In the genomic region with DNA sequence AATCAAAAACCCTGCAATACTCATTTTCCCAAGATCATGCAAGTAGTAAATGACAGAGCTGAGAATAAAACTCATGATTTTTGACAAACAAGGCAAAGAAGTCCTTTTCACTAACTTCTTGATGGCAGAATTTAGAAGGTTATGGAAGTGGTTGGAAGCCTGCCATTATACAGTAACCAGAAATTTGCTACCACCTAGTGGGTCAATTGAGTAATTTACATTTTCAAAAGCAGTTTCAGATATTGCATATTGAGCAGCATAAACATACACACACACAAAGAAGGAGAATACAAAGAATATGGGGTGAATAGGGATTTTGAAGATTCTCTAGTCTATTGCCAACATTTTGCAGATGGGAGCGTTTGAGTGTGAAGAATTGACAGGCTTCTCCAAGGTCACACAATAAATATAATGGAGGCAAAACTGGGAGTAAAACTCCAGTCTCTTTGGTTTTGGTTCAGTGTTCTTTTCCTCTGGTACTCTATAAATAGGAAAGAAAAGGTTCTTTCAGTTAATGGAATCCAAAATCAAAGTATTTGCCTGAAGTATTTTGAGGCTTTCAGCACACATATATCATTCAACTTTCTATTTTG, we compare ENCODE assay signal across 8 cellular contexts.
DNase-seq lines count a peak whose midpoint lies in the region; ATAC-seq and TF ChIP-seq lines count a peak whose summit lies in the region.

No MANE protein-coding gene starts in this region.

- intact Hi-C loops in gastrocnemius medialis (cut with DNase I; ENCODE audit: low total_unique reads) = loop anchor here (5.0 kb wide), 2 partner anchors 486 to 531 kb away; no protein-coding TSS in a partner anchor

- H3K4me1 ChIP-seq in KMS-11 (ENCODE audit: low read depth, poor library complexity, severe bottlenecking) (peaks cover 13% of the 10 kb centered on the region), gastrocnemius medialis (no peaks in the 10 kb centered on the region)

- 0 out of 2 replicates have a peak overlapping the region, but pooled peaks have one; percentile 20 for H2AFZ ChIP-seq in KMS-11 (ENCODE audit: low read depth)

- no peaks in the 10 kb centered on the region for H3K79me2 ChIP-seq in KMS-11 (ENCODE audit: insufficient read depth, low read depth)

- no peak overlapping the region for H3K4me2 ChIP-seq in KMS-11

- no peaks in the 10 kb centered on the region for H3K36me3 ChIP-seq in KMS-11 (ENCODE audit: insufficient read depth)
- no peaks in the 10 kb centered on the region for H3K36me3 ChIP-seq in gastrocnemius medialis

- H3K27me3 ChIP-seq in KMS-11 (ENCODE audit: insufficient read depth, low read depth) (no peaks in the 10 kb centered on the region), gastrocnemius medialis (no peaks in the 10 kb centered on the region)

- no peak overlapping the region for H3K9ac ChIP-seq in KMS-11

- no peak overlapping the region for H3K27ac ChIP-seq in KMS-11
- H3K27ac ChIP-seq in gastrocnemius medialis = no peak overlapping the region

- in situ Hi-C loops in gastrocnemius medialis (cut with MboI; ENCODE audit: low sequenced_read_pairs in 4 of 4) = loop anchor here in 3 of 4 donors (10.0 to 25.0 kb wide), 3 partner anchors 99 to 1101 kb away; no protein-coding TSS in a partner anchor

- no peaks in the 10 kb centered on the region for H3K9me3 ChIP-seq in gastrocnemius medialis

- no peak for TF ChIP-seq POLR2A in gastrocnemius medialis (IDR thresholded peaks at IDR 0.05)

- DNase-seq in DMS153 (lab: John Stamatoyannopoulos, UW) (peak; percentile 22), SK-N-DZ (ENCODE audit: low spot score) (peak; percentile 14), fibroblast of the conjunctiva (ENCODE audit: low read depth) (peak; percentile 50), gastrocnemius medialis (no peak), mucosa of gallbladder (ENCODE audit: low spot score) (no peak)
- no peak for DNase-seq in activated CD4-positive, alpha-beta T cell treated with anti-CD3 and anti-CD28 coated beads for 4 hours

- H3K4me3 ChIP-seq in KMS-11 (IDR thresholded peaks at IDR 0.05; ENCODE audit: insufficient read depth, low read depth, low read length) (no peak overlapping the region), gastrocnemius medialis (no peak overlapping the region)

- ATAC-seq in GM19468 (IDR thresholded peaks at IDR 0.05; ENCODE audit: extremely low read depth, unreplicated experiment) (peak; percentile 34), gastrocnemius medialis (no peak)

- peak; percentile 91 for TF ChIP-seq CTCF in KMS-11 (conservative IDR thresholded peaks at IDR 0.05; ENCODE audit: low read depth, low read length)
- TF ChIP-seq CTCF in gastrocnemius medialis (IDR thresholded peaks at IDR 0.05 in 4 of 5, conservative IDR thresholded peaks at IDR 0.05 in 1 of 5) = peak in 4 of 5 experiments; percentile 29 to 55 (median 40)

- no peaks in the 10 kb centered on the region for H4K20me1 ChIP-seq in KMS-11 (ENCODE audit: insufficient read depth)

Comparison
In these comparisons a context has a peak if more than half of its experiments do, and no peak if none do; other contexts are left out.
1. DNase-seq: peak in DMS153 (single experiment), SK-N-DZ (single experiment) and fibroblast of the conjunctiva (single experiment); none in gastrocnemius medialis (0 of 2), activated CD4-positive, alpha-beta T cell treated with anti-CD3 and anti-CD28 coated beads for 4 hours (0 of 2) and mucosa of gallbladder (single experiment).